In genomic region chr1:81950037-81950436, GRCh38 we compare ENCODE assay signal across 15 cellular contexts.
"Had no signal": no experiment of that assay in that cellular context is flagged by ENCODE, and none has a peak within 500 bp of the region (broad histone marks: within the 10 kb centered on the region; RNA-seq: fewer than 3 reads in every experiment).

No MANE protein-coding gene starts in this region.

- H3K27me3 Mint-ChIP-seq: naive B cell; stimulated activated memory B cell treated with anti-CD40 and anti-IgM and Interleukin-4, amounts not matched to agents 10 μg/mL and 1 μg/mL and 100 μg/mL, for 72 hours had no signal

- H3K9me3 Mint-ChIP-seq: stimulated activated memory B cell treated with anti-CD40 and anti-IgM and Interleukin-4, amounts not matched to agents 10 μg/mL and 1 μg/mL and 100 μg/mL, for 72 hours; T-helper 2 cell treated with Interferon-gamma antibody and Interleukin-4, amounts not matched to agents 5 μg/mL and 100 μg/mL, for 36 hours had no signal

- DNase-seq: activated CD4-positive, alpha-beta T cell treated with anti-CD3 and anti-CD28 coated beads, Interleukin-2, amount 50 U/mL, for 1 hour; activated naive CD4-positive, alpha-beta T cell treated with Interleukin-2 at 50 U/mL for 16 hours; activated T-cell treated with anti-CD3 and anti-CD28 coated beads for 4 hours; anterior cingulate cortex; erythroblast; islet precursor cell; naive B cell; posterior cingulate gyrus; retina; stimulated activated CD4-positive, alpha-beta T cell treated with anti-CD3 and anti-CD28 coated beads, Interleukin-2, amount 100 ng/mL, for 48 hours had no signal

- H3K27ac Mint-ChIP-seq: naive B cell; stimulated activated memory B cell treated with anti-CD40 and anti-IgM and Interleukin-4, amounts not matched to agents 10 μg/mL and 1 μg/mL and 100 μg/mL, for 72 hours; T-helper 2 cell treated with Interferon-gamma antibody and Interleukin-4, amounts not matched to agents 5 μg/mL and 100 μg/mL, for 36 hours had no signal

- H3K27ac ChIP-seq: hepatocyte had no signal

- H3K36me3 Mint-ChIP-seq: naive B cell; stimulated activated memory B cell treated with anti-CD40 and anti-IgM and Interleukin-4, amounts not matched to agents 10 μg/mL and 1 μg/mL and 100 μg/mL, for 72 hours had no signal

- H3K4me3 Mint-ChIP-seq: naive B cell; stimulated activated memory B cell treated with anti-CD40 and anti-IgM and Interleukin-4, amounts not matched to agents 10 μg/mL and 1 μg/mL and 100 μg/mL, for 72 hours; T-helper 2 cell treated with Interferon-gamma antibody and Interleukin-4, amounts not matched to agents 5 μg/mL and 100 μg/mL, for 36 hours had no signal

- H3K27me3 ChIP-seq: hepatocyte had no signal

- H3K4me3 ChIP-seq: hepatocyte, lung had no signal

- H3K4me1 Mint-ChIP-seq: naive B cell; stimulated activated memory B cell treated with anti-CD40 and anti-IgM and Interleukin-4, amounts not matched to agents 10 μg/mL and 1 μg/mL and 100 μg/mL, for 72 hours had no signal

- H2AFZ ChIP-seq: hepatocyte had no signal

- ATAC-seq: activated CD4-positive, CD25-positive, alpha-beta regulatory T cell treated with anti-CD3 and anti-CD28 coated beads, Interleukin-2, amount 50 U/mL, for 24 hours; stimulated activated memory B cell treated with anti-CD40 and anti-IgM and Interleukin-4, amounts not matched to agents 10 μg/mL and 1 μg/mL and 100 μg/mL, for 72 hours had no signal
